11 cellular contexts compared by ENCODE assay signal in the genomic region with DNA sequence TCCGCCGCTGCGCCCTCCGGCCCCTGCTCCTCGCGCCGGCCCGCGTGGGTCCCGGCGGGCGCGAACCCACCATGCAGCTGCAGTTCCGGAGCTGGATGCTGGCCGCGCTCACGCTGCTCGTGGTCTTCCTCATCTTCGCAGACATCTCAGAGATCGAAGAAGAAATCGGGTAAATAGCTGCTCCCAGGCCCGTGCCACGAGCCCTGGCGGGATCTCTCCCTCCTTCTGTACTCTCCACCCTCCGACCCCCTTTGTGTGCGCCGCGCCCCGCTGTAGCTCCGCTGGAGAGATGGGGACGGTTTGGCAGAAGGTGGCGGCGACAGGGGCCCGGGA. TPM values are rescaled to one million over a fixed set of nuclear protein-coding genes. Genes with fewer than 3 reads are reported as not detected.
A peak's percentile ranks its signal among the peaks of the same experiment; 100 is the strongest.
DNase-seq lines count a peak whose midpoint lies in the region; ATAC-seq and TF ChIP-seq lines count a peak whose summit lies in the region.
"Had no signal": no experiment of that assay in that cellular context is flagged by ENCODE, and none has a peak within 500 bp of the region (broad histone marks: within the 10 kb centered on the region; RNA-seq: fewer than 3 reads in every experiment).

No MANE protein-coding gene starts in this region.

- no peak overlapping the region for H3K27ac Mint-ChIP-seq in activated naive CD8-positive, alpha-beta T cell treated with anti-CD3 and anti-CD28 coated beads for 36 hours
- H3K27ac Mint-ChIP-seq: activated CD4-positive, alpha-beta memory T cell treated with anti-CD3 and anti-CD28 coated beads, Interleukin-2, amount 10 ng/mL, durations not matched to agents 7 days and 5 days had no signal

- H3K36me3 ChIP-seq in iPS-18a (ENCODE audit: control insufficient read depth, low read depth, low read length) (no peaks in the 10 kb centered on the region), smooth muscle cell (ENCODE audit: low read depth) (no peaks in the 10 kb centered on the region)

- TF ChIP-seq CTCF in smooth muscle cell (IDR thresholded peaks at IDR 0.05; ENCODE audit: borderline replicate concordance, insufficient read depth, poor library complexity, severe bottlenecking), result no peak

- no peaks in the 10 kb centered on the region for H3K9me3 Mint-ChIP-seq in activated naive CD8-positive, alpha-beta T cell treated with anti-CD3 and anti-CD28 coated beads for 36 hours
- H3K9me3 Mint-ChIP-seq: activated CD4-positive, alpha-beta memory T cell treated with anti-CD3 and anti-CD28 coated beads, Interleukin-2, amount 10 ng/mL, durations not matched to agents 7 days and 5 days had no signal

- WGBS in smooth muscle cell (ENCODE audit: low lambda C conversion rate), result 1% methylated on average over 26 of the region's 34 CpGs

- H3K79me2 ChIP-seq in smooth muscle cell (ENCODE audit: low read depth), result no peaks in the 10 kb centered on the region

- H3K27me3 Mint-ChIP-seq in activated naive CD8-positive, alpha-beta T cell treated with anti-CD3 and anti-CD28 coated beads for 36 hours, result peaks cover 72% of the 10 kb centered on the region

- peak overlapping the region; percentile 40 for H3K4me3 Mint-ChIP-seq in activated naive CD8-positive, alpha-beta T cell treated with anti-CD3 and anti-CD28 coated beads for 36 hours
- H3K4me3 Mint-ChIP-seq: activated CD4-positive, alpha-beta memory T cell treated with anti-CD3 and anti-CD28 coated beads, Interleukin-2, amount 10 ng/mL, durations not matched to agents 7 days and 5 days had no signal

- H3K9me3 ChIP-seq in iPS-18a (ENCODE audit: control insufficient read depth, low read depth, low read length) (no peaks in the 10 kb centered on the region), smooth muscle cell (replicated peaks; ENCODE audit: low read depth) (no peaks in the 10 kb centered on the region)
- H3K9me3 ChIP-seq: body of pancreas had no signal

- H3F3A ChIP-seq in smooth muscle cell (ENCODE audit: low read depth), result no peaks in the 10 kb centered on the region

- peak overlapping the region; percentile 72 for H3K9ac ChIP-seq in iPS-18a (ENCODE audit: low read length)
- no peak overlapping the region for H3K9ac ChIP-seq in smooth muscle cell (ENCODE audit: low read depth)

- no peak for ATAC-seq in GM18861 (IDR thresholded peaks at IDR 0.05; ENCODE audit: unreplicated experiment)
- ATAC-seq: body of pancreas had no signal

- no peaks in the 10 kb centered on the region for H3K36me3 Mint-ChIP-seq in activated naive CD8-positive, alpha-beta T cell treated with anti-CD3 and anti-CD28 coated beads for 36 hours

- no peak overlapping the region for H3K27ac ChIP-seq in iPS-18a (ENCODE audit: low read length)
- H3K27ac ChIP-seq in smooth muscle cell (ENCODE audit: low read depth), result no peak overlapping the region
- H3K27ac ChIP-seq: body of pancreas had no signal

- H3K4me1 ChIP-seq in iPS-18a (ENCODE audit: control insufficient read depth, low read depth, low read length) (peaks cover 23% of the 10 kb centered on the region), smooth muscle cell (ENCODE audit: low read depth) (peaks cover 12% of the 10 kb centered on the region)

- H3K4me2 ChIP-seq in smooth muscle cell, result peak overlapping the region; percentile 96

- peaks cover 49% of the 10 kb centered on the region for H3K27me3 ChIP-seq in iPS-18a (ENCODE audit: control insufficient read depth, insufficient read depth, low read length)
- peaks cover 83% of the 10 kb centered on the region for H3K27me3 ChIP-seq in smooth muscle cell (ENCODE audit: low read depth)

- H4K20me1 ChIP-seq in smooth muscle cell (ENCODE audit: low read depth), result no peaks in the 10 kb centered on the region

- peaks cover 8% of the 10 kb centered on the region for H3K4me1 Mint-ChIP-seq in activated naive CD8-positive, alpha-beta T cell treated with anti-CD3 and anti-CD28 coated beads for 36 hours

- H3K4me3 ChIP-seq in iPS-18a (ENCODE audit: low read length) (peak overlapping the region; percentile 83), smooth muscle cell (peak overlapping the region; percentile 64)
- H3K4me3 ChIP-seq: body of pancreas had no signal

- H2AFZ ChIP-seq in smooth muscle cell (ENCODE audit: low read depth), result peak overlapping the region; percentile 69

- peak; percentile 57 for DNase-seq in NCI-H82 (lab: John Stamatoyannopoulos, UW)
- DNase-seq in NCI-H82 treated with DMSO at 0.1 percent for 48 hours (lab: John Stamatoyannopoulos, UW; ENCODE audit: unreplicated experiment), result no peak
- peak; percentile 2 for DNase-seq in activated naive CD8-positive, alpha-beta T cell treated with anti-CD3 and anti-CD28 coated beads for 36 hours
- DNase-seq in smooth muscle cell (lab: John Stamatoyannopoulos, UW; ENCODE audit: unreplicated experiment), result no peak
- DNase-seq in GM19238 (ENCODE audit: insufficient read length, low spot score), result no peak
- DNase-seq in HuH-7 (ENCODE audit: low spot score), result no peak
- DNase-seq: activated CD4-positive, alpha-beta memory T cell treated with anti-CD3 and anti-CD28 coated beads, Interleukin-2, amount 10 ng/mL, durations not matched to agents 7 days and 5 days; body of pancreas had no signal

RNA-seq across cellular contexts. Expression of a gene that starts 0.3 kb away (rescaled TPM):
- not detected for total RNA-seq in activated naive CD8-positive, alpha-beta T cell treated with anti-CD3 and anti-CD28 coated beads for 36 hours
- 2.2 and 4.8 TPM in 2 replicates for total RNA-seq in smooth muscle cell
- 1.6 and 2.7 TPM in 2 replicates for polyA plus RNA-seq in smooth muscle cell
- total RNA-seq: activated CD4-positive, alpha-beta memory T cell treated with anti-CD3 and anti-CD28 coated beads, Interleukin-2, amount 10 ng/mL, durations not matched to agents 7 days and 5 days; body of pancreas; glomerular endothelial cell had no signal

Comparison
In these comparisons a context has a peak if more than half of its experiments do, and no peak if none do; other contexts are left out.
1. DNase-seq: peak in NCI-H82 (single experiment) and activated naive CD8-positive, alpha-beta T cell treated with anti-CD3 and anti-CD28 coated beads for 36 hours (single experiment); none in NCI-H82 treated with DMSO at 0.1 percent for 48 hours (single experiment), smooth muscle cell (single experiment), GM19238 (single experiment) and HuH-7 (single experiment).